ENCODE assay signal across 10 cellular contexts in the genomic region with DNA sequence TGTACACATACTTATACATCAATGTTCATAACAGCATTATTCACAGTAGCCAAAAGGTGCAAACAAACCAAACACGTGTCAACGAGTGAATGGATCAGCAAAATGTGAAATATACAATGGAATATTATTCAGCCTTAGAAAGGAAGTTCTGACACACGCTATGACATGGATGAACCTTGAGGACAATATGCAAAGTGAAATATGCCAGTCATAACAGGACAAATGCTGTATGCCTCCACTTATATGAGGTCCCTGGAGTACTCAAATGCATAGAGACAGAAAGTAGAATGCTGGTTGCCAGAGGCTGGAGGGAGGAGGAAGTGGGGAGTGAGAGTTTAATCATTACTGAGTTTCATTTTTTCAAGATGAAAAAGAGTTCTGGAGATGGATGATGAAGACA. TPM values are rescaled to one million over a fixed set of nuclear protein-coding genes. Genes with fewer than 3 reads are reported as not detected.
DNase-seq lines count a peak whose midpoint lies in the region; ATAC-seq lines count a peak whose summit lies in the region.
"Had no signal": no experiment of that assay in that cellular context is flagged by ENCODE, and none has a peak within 500 bp of the region (broad histone marks: within the 10 kb centered on the region; RNA-seq: fewer than 3 reads in every experiment).

No MANE protein-coding gene starts in this region.

- no peaks in the 10 kb centered on the region for H3K36me3 Mint-ChIP-seq in activated CD4-positive, alpha-beta T cell treated with anti-CD3 and anti-CD28 coated beads, Interleukin-2, amount 10 ng/mL, durations not matched to agents 24 days and 14 days (ENCODE audit: low read depth)

- DNase-seq in activated CD4-positive, alpha-beta T cell treated with anti-CD3 and anti-CD28 coated beads, Interleukin-2, amount 10 ng/mL, durations not matched to agents 24 days and 14 days, result peak; percentile 69
- no peak for DNase-seq in activated CD4-positive, alpha-beta T cell treated with anti-CD3 and anti-CD28 coated beads for 4 hours
- peak in 2 of 3 donors; percentile 25 to 29 for DNase-seq in stimulated activated CD4-positive, alpha-beta T cell treated with anti-CD3 and anti-CD28 coated beads, TNF-alpha, amount 100 ng/mL, for 48 hours (ENCODE audit: low read depth in 3 of 3)
- DNase-seq in iPS-NIHi11 (ENCODE audit: low spot score), result no peak
- DNase-seq in KBM-7, result no peak
- no peak for DNase-seq in NCI-H226
- DNase-seq: NCI-H1105, SK-N-SH had no signal

- intact Hi-C loops in activated CD4-positive, alpha-beta T cell treated with anti-CD3 and anti-CD28 coated beads, Interleukin-2, amount 10 ng/mL, durations not matched to agents 24 days and 14 days (cut with micrococcal nuclease), result loop anchor here (1.0 to 2.0 kb wide), 7 partner anchors 16 to 531 kb away; partner anchors contain the start of genes IGF2R and WTAP

- in situ Hi-C loops in KBM-7 (cut with MboI; ENCODE audit: low pct_unique_long_range_greater_than_20kb, low sequenced_read_pairs), result no loop called here

- peaks cover 8% of the 10 kb centered on the region for H3K9me3 Mint-ChIP-seq in activated CD4-positive, alpha-beta T cell treated with anti-CD3 and anti-CD28 coated beads, Interleukin-2, amount 10 ng/mL, durations not matched to agents 24 days and 14 days

- H3K4me1 Mint-ChIP-seq in activated CD4-positive, alpha-beta T cell treated with anti-CD3 and anti-CD28 coated beads, Interleukin-2, amount 10 ng/mL, durations not matched to agents 24 days and 14 days, result peaks cover 23% of the 10 kb centered on the region

- H3K27me3 Mint-ChIP-seq in activated CD4-positive, alpha-beta T cell treated with anti-CD3 and anti-CD28 coated beads, Interleukin-2, amount 10 ng/mL, durations not matched to agents 24 days and 14 days, result peaks cover 17% of the 10 kb centered on the region

- H3K4me3 Mint-ChIP-seq in activated CD4-positive, alpha-beta T cell treated with anti-CD3 and anti-CD28 coated beads, Interleukin-2, amount 10 ng/mL, durations not matched to agents 24 days and 14 days, result peak overlapping the region; percentile 7

- peak overlapping the region; percentile 45 for H3K27ac Mint-ChIP-seq in activated CD4-positive, alpha-beta T cell treated with anti-CD3 and anti-CD28 coated beads, Interleukin-2, amount 10 ng/mL, durations not matched to agents 24 days and 14 days

- ATAC-seq in HG02623 (IDR thresholded peaks at IDR 0.05; ENCODE audit: unreplicated experiment) (peak; percentile 89), HG03571 (IDR thresholded peaks at IDR 0.05; ENCODE audit: unreplicated experiment) (peak; percentile 97)

RNA-seq across cellular contexts. Expression of gene IGF2R, which starts 37.8 kb away (rescaled TPM):
- total RNA-seq in activated CD4-positive, alpha-beta T cell treated with anti-CD3 and anti-CD28 coated beads, Interleukin-2, amount 10 ng/mL, durations not matched to agents 24 days and 14 days, result 75.1 and 77.9 TPM in 2 replicates

RNA-seq across cellular contexts. Expression of gene MAS1, which starts 40.3 kb away (rescaled TPM):
- total RNA-seq in activated CD4-positive, alpha-beta T cell treated with anti-CD3 and anti-CD28 coated beads, Interleukin-2, amount 10 ng/mL, durations not matched to agents 24 days and 14 days, result not detected in 2 replicates

Comparison
In these comparisons a context has a peak if more than half of its experiments do, and no peak if none do; other contexts are left out.
1. DNase-seq: peak in activated CD4-positive, alpha-beta T cell treated with anti-CD3 and anti-CD28 coated beads, Interleukin-2, amount 10 ng/mL, durations not matched to agents 24 days and 14 days (single experiment) and stimulated activated CD4-positive, alpha-beta T cell treated with anti-CD3 and anti-CD28 coated beads, TNF-alpha, amount 100 ng/mL, for 48 hours (2 of 3); none in activated CD4-positive, alpha-beta T cell treated with anti-CD3 and anti-CD28 coated beads for 4 hours (0 of 2), iPS-NIHi11 (single experiment), KBM-7 (single experiment) and NCI-H226 (single experiment).